Comparison of ENCODE assay signal across 14 cellular contexts in genomic region chr3:180085122-180085710, GRCh38.
DNase-seq lines count a peak whose midpoint lies in the region; ATAC-seq and TF ChIP-seq lines count a peak whose summit lies in the region.
"Had no signal": no experiment of that assay in that cellular context is flagged by ENCODE, and none has a peak within 500 bp of the region (broad histone marks: within the 10 kb centered on the region; RNA-seq: fewer than 3 reads in every experiment).

No MANE protein-coding gene starts in this region.

- no peaks in the 10 kb centered on the region for H3K9me3 ChIP-seq in DOHH2 (ENCODE audit: control insufficient read depth, insufficient read depth, low read length)
- H3K9me3 ChIP-seq in WERI-Rb-1 (ENCODE audit: severe bottlenecking), result no peaks in the 10 kb centered on the region

- H3K9me2 ChIP-seq in DOHH2 (replicated peaks; ENCODE audit: control insufficient read depth, low read length), result no peaks in the 10 kb centered on the region

- H3K27ac ChIP-seq in DOHH2 (ENCODE audit: low read depth, low read length) (no peak overlapping the region), WERI-Rb-1 (no peak overlapping the region)

- H3K4me2 ChIP-seq in DOHH2 (ENCODE audit: low read length), result no peak overlapping the region

- H3F3A ChIP-seq in DOHH2 (ENCODE audit: control insufficient read depth, insufficient read depth), result no peaks in the 10 kb centered on the region

- DNase-seq in NCI-H146 (lab: John Stamatoyannopoulos, UW) (peak; percentile 68), WERI-Rb-1 (peak; percentile 26), AG08395 (ENCODE audit: low spot score) (no peak)
- DNase-seq in activated CD4-positive, CD25-positive, alpha-beta regulatory T cell treated with anti-CD3 and anti-CD28 coated beads, Interleukin-2, amount 50 U/mL, for 72 hours, result no peak
- DNase-seq: activated CD8-positive, alpha-beta memory T cell treated with anti-CD3 and anti-CD28 coated beads, Interleukin-2, amount 50 U/mL, for 4 hours; CD4-positive, alpha-beta memory T cell; central memory CD4-positive, alpha-beta T cell; Kasumi-1; occipital lobe; small intestine had no signal

- no peaks in the 10 kb centered on the region for H4K20me1 ChIP-seq in DOHH2 (ENCODE audit: control insufficient read depth, insufficient read depth, low read depth, low read length)

- H3K27me3 ChIP-seq in DOHH2 (ENCODE audit: control insufficient read depth, low read length), result no peaks in the 10 kb centered on the region
- H3K27me3 ChIP-seq in WERI-Rb-1 (ENCODE audit: insufficient read depth, low read depth, severe bottlenecking), result no peaks in the 10 kb centered on the region

- H3K4me1 ChIP-seq in DOHH2 (ENCODE audit: control insufficient read depth, low read length), result no peaks in the 10 kb centered on the region

- TF ChIP-seq CTCF in DOHH2 (IDR thresholded peaks at IDR 0.05; ENCODE audit: low read depth, low read length, poor library complexity, severe bottlenecking) (peak; percentile 42), WERI-Rb-1 (IDR thresholded peaks at IDR 0.05; ENCODE audit: low read depth, low read length) (0 out of 2 replicates have a peak, but pooled peaks have one; percentile 13)

- H3K36me3 ChIP-seq in DOHH2 (ENCODE audit: control insufficient read depth, low read length), result no peaks in the 10 kb centered on the region
- no peaks in the 10 kb centered on the region for H3K36me3 ChIP-seq in WERI-Rb-1

- ATAC-seq in GM18867 (IDR thresholded peaks at IDR 0.05; ENCODE audit: unreplicated experiment) (peak; percentile 58), GM18907 (IDR thresholded peaks at IDR 0.05; ENCODE audit: unreplicated experiment) (no peak)
- ATAC-seq: activated naive CD4-positive, alpha-beta T cell treated with anti-CD3 and anti-CD28 coated beads, Interleukin-2, amount 50 U/mL, for 72 hours had no signal

- H3K4me3 ChIP-seq in DOHH2 (ENCODE audit: low read length), result no peak overlapping the region
- no peak overlapping the region for H3K4me3 ChIP-seq in WERI-Rb-1 (ENCODE audit: low read depth, low read length)

- no peaks in the 10 kb centered on the region for H3K79me2 ChIP-seq in DOHH2 (ENCODE audit: control insufficient read depth, low read length)

Comparison
In these comparisons a context has a peak if more than half of its experiments do, and no peak if none do; other contexts are left out.
1. DNase-seq: peak in NCI-H146 (single experiment) and WERI-Rb-1 (single experiment); none in AG08395 (single experiment) and activated CD4-positive, CD25-positive, alpha-beta regulatory T cell treated with anti-CD3 and anti-CD28 coated beads, Interleukin-2, amount 50 U/mL, for 72 hours (single experiment).